20 cellular contexts compared by ENCODE assay signal in the genomic region with DNA sequence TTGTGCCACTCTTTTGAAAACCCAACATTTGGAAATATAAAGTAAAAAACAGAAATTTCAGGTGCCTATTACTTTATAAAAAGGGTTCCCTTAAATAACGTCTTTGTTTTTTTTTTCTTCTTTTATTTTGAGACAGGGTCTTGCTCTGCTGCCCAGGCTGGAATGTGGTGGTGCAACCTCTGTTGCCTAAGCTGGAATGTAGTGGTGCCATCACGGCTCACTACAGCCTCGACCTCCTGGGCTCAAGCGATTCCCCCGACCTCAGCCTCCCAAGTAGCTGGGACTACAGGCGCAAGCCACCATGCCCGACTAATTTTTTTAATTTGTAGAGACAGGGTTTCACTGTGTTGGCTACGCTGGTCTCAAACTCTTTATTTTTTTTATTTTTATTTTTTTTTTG.
"Had no signal": no experiment of that assay in that cellular context is flagged by ENCODE, and none has a peak within 500 bp of the region (broad histone marks: within the 10 kb centered on the region; RNA-seq: fewer than 3 reads in every experiment).

No MANE protein-coding gene starts in this region.

- H3K9me3 ChIP-seq: heart right ventricle, left lung, neutrophil, right atrium auricular region, sigmoid colon, tibial nerve, upper lobe of right lung, vagina had no signal

- H3K36me3 Mint-ChIP-seq: naive B cell had no signal

- DNase-seq: cortex of kidney; dorsolateral prefrontal cortex; effector CD8-positive, alpha-beta T cell; heart right ventricle; islet precursor cell; left lung; mesendoderm; naive B cell; nephron progenitor cell; sigmoid colon; stimulated activated CD4-positive, alpha-beta T cell treated with anti-CD3 and anti-CD28 coated beads, Interleukin-12 subunit alpha, Interleukin-12 subunit beta, amount 100 ng/mL, for 4 hours; stimulated activated CD4-positive, alpha-beta T cell treated with anti-CD3 and anti-CD28 coated beads, Interleukin-2, amount 100 ng/mL, for 48 hours; upper lobe of right lung had no signal

- H3K27ac Mint-ChIP-seq: nephron progenitor cell; stimulated activated naive CD8-positive, alpha-beta T cell treated with anti-CD3 and anti-CD28 coated beads, Interleukin-15, Interleukin-2, amounts not matched to agents 100 ng/mL and 50 ng/mL, for 24 hours had no signal

- H3K27me3 ChIP-seq: dorsolateral prefrontal cortex, heart right ventricle, left lung, neutrophil, right atrium auricular region, sigmoid colon, tibial nerve, upper lobe of right lung, vagina had no signal

- H3K36me3 ChIP-seq: left lung, neutrophil, right atrium auricular region, sigmoid colon, tibial nerve, upper lobe of right lung, vagina had no signal

- H3K9me3 Mint-ChIP-seq: naive B cell; stimulated activated naive CD8-positive, alpha-beta T cell treated with anti-CD3 and anti-CD28 coated beads, Interleukin-15, Interleukin-2, amounts not matched to agents 100 ng/mL and 50 ng/mL, for 24 hours had no signal

- H3K27ac ChIP-seq: left lung, neutrophil, right atrium auricular region, skin epidermis, upper lobe of right lung, vagina had no signal

- H3K27me3 Mint-ChIP-seq: naive B cell; stimulated activated naive CD8-positive, alpha-beta T cell treated with anti-CD3 and anti-CD28 coated beads, Interleukin-15, Interleukin-2, amounts not matched to agents 100 ng/mL and 50 ng/mL, for 24 hours had no signal

- H3K4me3 Mint-ChIP-seq: nephron progenitor cell; stimulated activated naive CD8-positive, alpha-beta T cell treated with anti-CD3 and anti-CD28 coated beads, Interleukin-15, Interleukin-2, amounts not matched to agents 100 ng/mL and 50 ng/mL, for 24 hours had no signal

- H3K4me3 ChIP-seq: dorsolateral prefrontal cortex, heart right ventricle, left lung, lung, right atrium auricular region, sigmoid colon, skin epidermis, tibial nerve, upper lobe of right lung, vagina had no signal
